In the genomic region with DNA sequence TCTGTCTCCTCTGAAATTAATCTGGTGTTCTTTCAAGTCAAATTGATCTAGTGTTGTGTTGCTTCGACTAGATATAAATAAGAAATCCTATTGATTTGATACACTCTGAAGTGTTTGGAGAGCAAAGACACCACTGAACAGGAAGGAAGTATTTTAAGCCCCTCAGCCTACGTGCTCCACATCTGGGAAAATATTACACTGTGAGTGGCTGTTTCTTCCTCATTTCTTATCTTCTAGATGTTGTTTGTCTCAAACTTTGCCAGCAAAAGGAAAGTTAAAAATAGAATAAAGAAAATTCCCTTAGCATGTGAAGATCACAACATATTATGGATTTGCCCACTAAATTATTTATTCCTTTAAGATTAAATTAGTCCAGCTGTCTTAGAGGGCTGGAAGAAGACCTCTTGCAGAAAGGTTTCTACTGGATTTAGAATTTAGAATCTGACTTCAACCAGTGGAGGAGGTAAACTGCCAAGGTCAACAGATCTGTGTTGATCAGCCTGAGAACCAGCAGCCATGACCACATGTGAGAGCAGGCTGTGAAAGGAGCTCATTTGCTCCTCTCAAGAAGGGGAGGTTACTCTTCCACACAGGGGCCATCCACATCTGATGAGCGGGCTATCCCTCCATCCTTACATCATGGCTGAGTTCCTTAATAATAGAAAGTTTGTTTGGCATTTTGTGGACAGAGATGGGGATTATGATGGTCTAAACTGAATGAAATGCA, we compare ENCODE assay signal across 15 cellular contexts. TPM values are rescaled to one million over a fixed set of nuclear protein-coding genes. Genes with fewer than 3 reads are reported as not detected.
A peak's percentile ranks its signal among the peaks of the same experiment; 100 is the strongest.
DNase-seq lines count a peak whose midpoint lies in the region; ATAC-seq and TF ChIP-seq lines count a peak whose summit lies in the region.
"Had no signal": no experiment of that assay in that cellular context is flagged by ENCODE, and none has a peak within 500 bp of the region (broad histone marks: within the 10 kb centered on the region; RNA-seq: fewer than 3 reads in every experiment).

No MANE protein-coding gene starts in this region.

- H3K4me2 ChIP-seq in PC-3 (ENCODE audit: low read length) = no peak overlapping the region
- H3K4me2 ChIP-seq: hepatocyte had no signal

- no peaks in the 10 kb centered on the region for H3K27me3 Mint-ChIP-seq in natural killer cell treated with Interleukin-12 subunit alpha and Interleukin-12 subunit beta and Interleukin-15 and Interleukin-18, amount 100 ng/mL, for 72 hours

- H4K20me1 ChIP-seq in PC-3 (ENCODE audit: low read length) = no peaks in the 10 kb centered on the region

- no peak for ATAC-seq in PC-3
- ATAC-seq in natural killer cell treated with Interleukin-12 subunit alpha and Interleukin-12 subunit beta and Interleukin-15 and Interleukin-18, amount 100 ng/mL, for 72 hours = no peak
- ATAC-seq: HCT116, upper lobe of right lung had no signal

- H3K36me3 Mint-ChIP-seq in natural killer cell treated with Interleukin-12 subunit alpha and Interleukin-12 subunit beta and Interleukin-15 and Interleukin-18, amount 100 ng/mL, for 72 hours = no peaks in the 10 kb centered on the region
- H3K36me3 Mint-ChIP-seq: mesothelial cell of epicardium had no signal

- H3K4me1 ChIP-seq in left ventricle myocardium inferior = peaks cover 35% of the 10 kb centered on the region
- peaks cover 28% of the 10 kb centered on the region for H3K4me1 ChIP-seq in PC-3 (ENCODE audit: insufficient read depth, low read length)
- H3K4me1 ChIP-seq in effector memory CD4-positive, alpha-beta T cell (ENCODE audit: control insufficient read depth, insufficient read depth, low read length, poor library complexity, severe bottlenecking) = no peaks in the 10 kb centered on the region

- no peaks in the 10 kb centered on the region for H3K79me2 ChIP-seq in PC-3 (ENCODE audit: low read length)
- H3K79me2 ChIP-seq: hepatocyte had no signal

- DNase-seq in left ventricle myocardium inferior (no peak), cardiac septum (ENCODE audit: low spot score) (no peak), PC-3 (no peak), choroid plexus epithelial cell (ENCODE audit: low read depth) (peak; percentile 74), A172 (ENCODE audit: low spot score) (no peak), HPDE6-E6E7 (ENCODE audit: extremely low spot score) (no peak)
- no peak for DNase-seq in natural killer cell treated with Interleukin-12 subunit alpha and Interleukin-12 subunit beta and Interleukin-15 and Interleukin-18, amount 100 ng/mL, for 72 hours (ENCODE audit: low spot score)
- no peak for DNase-seq in effector memory CD4-positive, alpha-beta T cell
- DNase-seq: C1 segment of cervical spinal cord; effector CD8-positive, alpha-beta T cell; NCI-H345; upper lobe of right lung had no signal

- CTCF ChIA-PET in PC-3 (lab: Charles Lee) = no interaction called here

- peak overlapping the region in 1 of 2 donors; percentile 15 for H3K27ac Mint-ChIP-seq in natural killer cell treated with Interleukin-12 subunit alpha and Interleukin-12 subunit beta and Interleukin-15 and Interleukin-18, amount 100 ng/mL, for 72 hours
- H3K27ac Mint-ChIP-seq: mesothelial cell of epicardium had no signal

- H3K4me3 Mint-ChIP-seq in natural killer cell treated with Interleukin-12 subunit alpha and Interleukin-12 subunit beta and Interleukin-15 and Interleukin-18, amount 100 ng/mL, for 72 hours = no peak overlapping the region
- H3K4me3 Mint-ChIP-seq: mesothelial cell of epicardium had no signal

- H3K9me3 ChIP-seq in left ventricle myocardium inferior (replicated peaks) = no peaks in the 10 kb centered on the region
- no peaks in the 10 kb centered on the region for H3K9me3 ChIP-seq in PC-3 (ENCODE audit: low read length)
- H3K9me3 ChIP-seq in effector memory CD4-positive, alpha-beta T cell (ENCODE audit: control insufficient read depth, low read length) = no peaks in the 10 kb centered on the region
- H3K9me3 ChIP-seq: upper lobe of right lung had no signal

- TF ChIP-seq CTCF in left ventricle myocardium inferior (IDR thresholded peaks at IDR 0.05; ENCODE audit: borderline replicate concordance) = no peak
- no peak for TF ChIP-seq CTCF in PC-3 (conservative IDR thresholded peaks at IDR 0.05; ENCODE audit: low read depth, low read length)
- TF ChIP-seq CTCF in choroid plexus epithelial cell (conservative IDR thresholded peaks at IDR 0.05; ENCODE audit: low read depth, low read length) = no peak

- POLR2A ChIA-PET in PC-3 (lab: Charles Lee; ENCODE audit: unreplicated experiment) = no interaction called here

- no peaks in the 10 kb centered on the region for H3F3A ChIP-seq in PC-3 (ENCODE audit: low read length, unreplicated experiment)

- no peaks in the 10 kb centered on the region for H3K9me3 Mint-ChIP-seq in natural killer cell treated with Interleukin-12 subunit alpha and Interleukin-12 subunit beta and Interleukin-15 and Interleukin-18, amount 100 ng/mL, for 72 hours
- H3K9me3 Mint-ChIP-seq: mesothelial cell of epicardium had no signal

- H3K9ac ChIP-seq in PC-3 (ENCODE audit: low read length) = no peak overlapping the region

- H3K27ac ChIP-seq in left ventricle myocardium inferior (replicated peaks) (peak overlapping the region; percentile 57), PC-3 (ENCODE audit: low read length) (peak overlapping the region; percentile 57)
- H3K27ac ChIP-seq in effector memory CD4-positive, alpha-beta T cell (ENCODE audit: insufficient read depth, low read length, poor library complexity, severe bottlenecking) = no peak overlapping the region
- H3K27ac ChIP-seq: hepatocyte, upper lobe of right lung had no signal

- H3K36me3 ChIP-seq in left ventricle myocardium inferior (no peaks in the 10 kb centered on the region), PC-3 (ENCODE audit: low read depth, low read length) (no peaks in the 10 kb centered on the region)
- H3K36me3 ChIP-seq in effector memory CD4-positive, alpha-beta T cell (ENCODE audit: control insufficient read depth, insufficient read depth, low read length) = no peaks in the 10 kb centered on the region
- H3K36me3 ChIP-seq: upper lobe of right lung had no signal

- H3K27me3 ChIP-seq in left ventricle myocardium inferior (ENCODE audit: low read depth) (no peaks in the 10 kb centered on the region), PC-3 (ENCODE audit: low read length) (no peaks in the 10 kb centered on the region)
- no peaks in the 10 kb centered on the region for H3K27me3 ChIP-seq in effector memory CD4-positive, alpha-beta T cell (replicated peaks; ENCODE audit: control insufficient read depth, insufficient read depth, low read length, poor library complexity, severe bottlenecking)
- H3K27me3 ChIP-seq: hepatocyte, upper lobe of right lung had no signal

- no peaks in the 10 kb centered on the region for H3K9me2 ChIP-seq in PC-3 (replicated peaks; ENCODE audit: low read length)

- no peak overlapping the region for H2AFZ ChIP-seq in PC-3 (ENCODE audit: low read length)
- H2AFZ ChIP-seq: hepatocyte had no signal

- BruUV-seq in PC-3 (replicated peaks; lab: Mats Ljungman, UMichigan) = no TSS peak

- peaks cover 8 to 11% of the 10 kb centered on the region in 2 donors for H3K4me1 Mint-ChIP-seq in natural killer cell treated with Interleukin-12 subunit alpha and Interleukin-12 subunit beta and Interleukin-15 and Interleukin-18, amount 100 ng/mL, for 72 hours (ENCODE audit: low read depth in 2 of 2)

- intact Hi-C loops in left ventricle myocardium inferior (cut with micrococcal nuclease) = no loop called here
- intact Hi-C loops in cardiac septum (cut with DNase I) = no loop called here
- intact Hi-C loops in PC-3 (cut with micrococcal nuclease) = no loop called here

- H3K4me3 ChIP-seq in left ventricle myocardium inferior (no peak overlapping the region), PC-3 (ENCODE audit: low read length) (no peak overlapping the region), choroid plexus epithelial cell (ENCODE audit: low read depth, low read length) (no peak overlapping the region)
- H3K4me3 ChIP-seq in effector memory CD4-positive, alpha-beta T cell (ENCODE audit: insufficient read depth, low read depth, low read length, poor library complexity, severe bottlenecking) = no peak overlapping the region
- H3K4me3 ChIP-seq: hepatocyte, upper lobe of right lung had no signal

RNA-seq across cellular contexts. Expression of a gene that starts 46.3 kb away (rescaled TPM):
- 5.2 TPM for total RNA-seq in left ventricle myocardium inferior
- 1.6 TPM for total RNA-seq in cardiac septum
- total RNA-seq in PC-3 (2014; rRNA removed) = not detected in 2 replicates
- total RNA-seq in natural killer cell treated with Interleukin-12 subunit alpha and Interleukin-12 subunit beta and Interleukin-15 and Interleukin-18, amount 100 ng/mL, for 72 hours = not detected
- total RNA-seq in A172 (2014; rRNA removed; shearing (Covaris generic)) = not detected in 2 replicates
